In the genomic region with DNA sequence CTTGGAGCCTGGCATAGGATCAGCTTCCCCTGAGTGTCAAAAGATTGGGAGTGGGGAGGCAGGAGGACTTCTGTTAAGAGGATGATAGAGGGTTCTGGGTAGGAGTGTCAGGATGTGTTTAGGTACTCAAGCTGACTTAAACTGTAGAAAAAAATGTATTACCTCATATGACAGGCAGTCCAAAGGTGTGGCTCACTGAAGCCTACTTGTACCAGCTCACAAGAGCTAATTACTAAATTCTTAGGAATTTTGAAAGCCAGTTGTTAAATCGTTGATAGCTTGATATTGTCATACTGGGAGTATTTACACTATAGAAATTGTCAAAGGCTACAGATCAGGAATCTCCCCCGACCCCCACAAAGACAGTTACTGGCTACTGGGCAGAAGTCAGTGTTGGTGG, we compare ENCODE assay signal across 21 cellular contexts. TPM values are rescaled to one million over a fixed set of nuclear protein-coding genes. Genes with fewer than 3 reads are reported as not detected.
A peak's percentile ranks its signal among the peaks of the same experiment; 100 is the strongest.
DNase-seq lines count a peak whose midpoint lies in the region; ATAC-seq, FAIRE-seq and TF ChIP-seq lines count a peak whose summit lies in the region.
"Had no signal": no experiment of that assay in that cellular context is flagged by ENCODE, and none has a peak within 500 bp of the region (broad histone marks: within the 10 kb centered on the region; RNA-seq: fewer than 3 reads in every experiment).

No MANE protein-coding gene starts in this region.

- TF ChIP-seq CTCF in GM20000 (IDR thresholded peaks at IDR 0.05; ENCODE audit: extremely low read depth, missing control alignments), result no peak
- no peak for TF ChIP-seq CTCF in bronchial epithelial cell (IDR thresholded peaks at IDR 0.05; ENCODE audit: insufficient read depth, low read length, severe bottlenecking)
- TF ChIP-seq CTCF in left lung (IDR thresholded peaks at IDR 0.05), result no peak

- ATAC-seq in left lung (peak; percentile 93), HG03571 (IDR thresholded peaks at IDR 0.05; ENCODE audit: unreplicated experiment) (no peak), GM18858 (IDR thresholded peaks at IDR 0.05; ENCODE audit: unreplicated experiment) (no peak)
- ATAC-seq in stimulated activated effector memory CD8-positive, alpha-beta T cell treated with anti-CD3 and anti-CD28 coated beads, Interleukin-12 subunit alpha, Interleukin-12 subunit beta, amount 100 ng/mL, for 72 hours, result no peak
- ATAC-seq in naive thymus-derived CD4-positive, alpha-beta T cell, result no peak
- ATAC-seq: GM12878, Panc1 had no signal

- DNase-seq in GM20000 (ENCODE audit: low spot score), result peak; percentile 1
- DNase-seq in bronchial epithelial cell (ENCODE audit: low read depth), result peak; percentile 87
- no peak for DNase-seq in left lung
- no peak for DNase-seq in stimulated activated effector memory CD8-positive, alpha-beta T cell treated with anti-CD3 and anti-CD28 coated beads, Interleukin-12 subunit alpha, Interleukin-12 subunit beta, amount 100 ng/mL, for 72 hours (ENCODE audit: low spot score in 2 of 2)
- DNase-seq in naive thymus-derived CD4-positive, alpha-beta T cell, result no peak
- DNase-seq in epidermal melanocyte (ENCODE audit: insufficient read length, low spot score), result no peak
- DNase-seq: C1 segment of cervical spinal cord, DMS79 treated with DMSO at 0.1 percent for 48 hours, NCI-H1092, NCI-H146, NCI-H2081 treated with DMSO at 0.1 percent for 48 hours, NCI-H510A treated with DMSO at 0.1 percent for 48 hours, NCI-H82, SHP77 treated with DMSO at 0.1 percent for 48 hours had no signal

- CTCF ChIA-PET in naive thymus-derived CD4-positive, alpha-beta T cell (lab: Charles Lee), result interaction anchor here (0.9 to 2.0 kb wide), 3 partner anchors 89 to 192 kb away, joined by 3 to 6 read pairs (median 3); no protein-coding TSS in a partner anchor

- H3K36me3 ChIP-seq in bronchial epithelial cell (ENCODE audit: control insufficient read depth, insufficient read depth, low read length) (peaks cover 2% of the 10 kb centered on the region), left lung (peaks cover 0 to 43% of the 10 kb centered on the region in 2 donors)
- peaks cover 0 to 4% (median 0%) of the 10 kb centered on the region in 3 experiments for H3K36me3 ChIP-seq in naive thymus-derived CD4-positive, alpha-beta T cell (ENCODE audit: control insufficient read depth in 2 of 3, insufficient read depth in 3 of 3, low read length in 3 of 3)

- peak overlapping the region; percentile 23 for H3K27ac Mint-ChIP-seq in stimulated activated effector memory CD8-positive, alpha-beta T cell treated with anti-CD3 and anti-CD28 coated beads, Interleukin-12 subunit alpha, Interleukin-12 subunit beta, amount 100 ng/mL, for 72 hours
- H3K27ac Mint-ChIP-seq in naive thymus-derived CD4-positive, alpha-beta T cell, result no peak overlapping the region

- POLR2A ChIA-PET in naive thymus-derived CD4-positive, alpha-beta T cell (lab: Charles Lee), result no interaction called here

- peaks cover 6 to 7% of the 10 kb centered on the region in 2 donors for H3K4me1 ChIP-seq in left lung
- no peaks in the 10 kb centered on the region for H3K4me1 ChIP-seq in naive thymus-derived CD4-positive, alpha-beta T cell (ENCODE audit: control insufficient read depth in 2 of 2, insufficient read depth in 2 of 2, low read length in 2 of 2)

- H3K9me3 ChIP-seq in left lung, result peaks cover 0 to 3% of the 10 kb centered on the region in 2 donors
- H3K9me3 ChIP-seq in naive thymus-derived CD4-positive, alpha-beta T cell (ENCODE audit: control insufficient read depth in 2 of 3, low read length in 3 of 3), result no peaks in the 10 kb centered on the region

- no peak overlapping the region for H3K4me3 ChIP-seq in bronchial epithelial cell (ENCODE audit: low read depth, low read length)
- no peak overlapping the region for H3K4me3 ChIP-seq in left lung
- H3K4me3 ChIP-seq in naive thymus-derived CD4-positive, alpha-beta T cell (ENCODE audit: low read length), result no peak overlapping the region
- H3K4me3 ChIP-seq: GM12878 had no signal

- H3K27me3 ChIP-seq in bronchial epithelial cell (ENCODE audit: control insufficient read depth, insufficient read depth, low read length) (no peaks in the 10 kb centered on the region), left lung (no peaks in the 10 kb centered on the region)
- no peaks in the 10 kb centered on the region for H3K27me3 ChIP-seq in naive thymus-derived CD4-positive, alpha-beta T cell (ENCODE audit: control insufficient read depth in 2 of 2, insufficient read depth in 2 of 2, low read length in 2 of 2)

- FAIRE-seq in bronchial epithelial cell (lab: Jason Lieb, UNC), result no peak
- FAIRE-seq: G401.6, GM12878, H54 had no signal

- no peaks in the 10 kb centered on the region for H3K27me3 Mint-ChIP-seq in naive thymus-derived CD4-positive, alpha-beta T cell

- H3K36me3 Mint-ChIP-seq in stimulated activated effector memory CD8-positive, alpha-beta T cell treated with anti-CD3 and anti-CD28 coated beads, Interleukin-12 subunit alpha, Interleukin-12 subunit beta, amount 100 ng/mL, for 72 hours, result peaks cover 62% of the 10 kb centered on the region
- H3K36me3 Mint-ChIP-seq in naive thymus-derived CD4-positive, alpha-beta T cell, result peaks cover 4 to 46% (median 10%) of the 10 kb centered on the region in 5 donors

- no peaks in the 10 kb centered on the region for H3K9me3 Mint-ChIP-seq in stimulated activated effector memory CD8-positive, alpha-beta T cell treated with anti-CD3 and anti-CD28 coated beads, Interleukin-12 subunit alpha, Interleukin-12 subunit beta, amount 100 ng/mL, for 72 hours
- H3K9me3 Mint-ChIP-seq in naive thymus-derived CD4-positive, alpha-beta T cell, result peaks cover 0 to 9% (median 0%) of the 10 kb centered on the region in 11 donors

- intact Hi-C loops in left lung (cut with DNase I), result no loop called here
- intact Hi-C loops in naive thymus-derived CD4-positive, alpha-beta T cell (cut with micrococcal nuclease), result no loop called here

- peak overlapping the region in 1 of 2 donors; percentile 0 for H3K27ac ChIP-seq in left lung
- H3K27ac ChIP-seq in naive thymus-derived CD4-positive, alpha-beta T cell (ENCODE audit: low read depth, low read length), result no peak overlapping the region
- H3K27ac ChIP-seq: KMS-11 had no signal

- no peak overlapping the region for H3K4me3 Mint-ChIP-seq in stimulated activated effector memory CD8-positive, alpha-beta T cell treated with anti-CD3 and anti-CD28 coated beads, Interleukin-12 subunit alpha, Interleukin-12 subunit beta, amount 100 ng/mL, for 72 hours
- H3K4me3 Mint-ChIP-seq in naive thymus-derived CD4-positive, alpha-beta T cell, result no peak overlapping the region

- peaks cover 21% of the 10 kb centered on the region for H3K4me1 Mint-ChIP-seq in stimulated activated effector memory CD8-positive, alpha-beta T cell treated with anti-CD3 and anti-CD28 coated beads, Interleukin-12 subunit alpha, Interleukin-12 subunit beta, amount 100 ng/mL, for 72 hours
- H3K4me1 Mint-ChIP-seq in naive thymus-derived CD4-positive, alpha-beta T cell, result peaks cover 0 to 13% (median 3%) of the 10 kb centered on the region in 7 donors

RNA-seq across cellular contexts. Expression of a gene that starts 32.1 kb away (rescaled TPM):
- total RNA-seq in bronchial epithelial cell (19.6 and 36.1 TPM in 2 replicates), left lung (10 to 100 TPM; 47.1 to 76.4 TPM)
- total RNA-seq in naive thymus-derived CD4-positive, alpha-beta T cell, result 10 to 100 TPM in 2 of 5 experiments, 1 to 10 TPM in 3; 5.6 to 67.4 (median 8.3) TPM
- 1 to 10 TPM; 2.1 to 3.0 TPM for polyA plus RNA-seq in naive thymus-derived CD4-positive, alpha-beta T cell

Comparison
In these comparisons a context has a peak if more than half of its experiments do, and no peak if none do; other contexts are left out.
1. DNase-seq: peak in GM20000 (single experiment) and bronchial epithelial cell (single experiment); none in left lung (0 of 2), stimulated activated effector memory CD8-positive, alpha-beta T cell treated with anti-CD3 and anti-CD28 coated beads, Interleukin-12 subunit alpha, Interleukin-12 subunit beta, amount 100 ng/mL, for 72 hours (0 of 2), naive thymus-derived CD4-positive, alpha-beta T cell (0 of 9) and epidermal melanocyte (single experiment).